9 cellular contexts compared by ENCODE assay signal in the genomic region with DNA sequence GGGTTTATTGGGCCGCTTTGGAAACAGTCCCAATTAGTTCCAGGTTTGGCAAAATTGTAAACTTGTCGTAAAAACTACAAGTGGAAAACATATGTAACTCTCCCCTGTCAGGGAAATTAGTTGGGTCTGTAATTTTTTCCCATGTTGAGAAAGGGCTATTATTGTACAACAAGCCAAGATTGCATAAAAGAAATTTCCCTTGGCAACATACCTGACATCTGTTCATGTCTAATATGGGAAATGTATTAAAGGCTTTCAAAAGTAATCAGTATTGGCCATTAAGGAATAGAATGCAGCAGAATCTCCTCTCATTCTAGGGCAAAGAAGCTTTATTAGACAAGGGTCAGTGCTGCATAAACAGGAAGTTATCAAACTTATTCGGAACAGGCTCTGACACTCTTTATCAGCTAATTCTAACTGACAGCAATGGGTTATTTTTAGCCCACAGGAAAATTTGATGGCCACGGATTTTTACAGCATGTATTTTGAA.
DNase-seq lines count a peak whose midpoint lies in the region; ATAC-seq and TF ChIP-seq lines count a peak whose summit lies in the region.
"Had no signal": no experiment of that assay in that cellular context is flagged by ENCODE, and none has a peak within 500 bp of the region (broad histone marks: within the 10 kb centered on the region; RNA-seq: fewer than 3 reads in every experiment).

No MANE protein-coding gene starts in this region.

- H3K27me3 ChIP-seq in Peyer's patch (no peaks in the 10 kb centered on the region), psoas muscle (ENCODE audit: insufficient read depth in 3 of 3, low read length in 2 of 3) (no peaks in the 10 kb centered on the region)

- H3K4me1 ChIP-seq in Peyer's patch (peaks cover 0 to 20% (median 10%) of the 10 kb centered on the region in 4 donors), psoas muscle (peaks cover 87% of the 10 kb centered on the region)

- H3K36me3 ChIP-seq in Peyer's patch (peaks cover 0 to 12% (median 0%) of the 10 kb centered on the region in 3 donors), psoas muscle (ENCODE audit: insufficient read depth in 1 of 2, low read depth in 1 of 2) (peaks cover 3 to 81% of the 10 kb centered on the region in 2 donors)

- 14 to 19% (median 17%) methylated on average over 4 of the region's 4 CpGs for WGBS in psoas muscle, 3 donors

- ATAC-seq in psoas muscle (no peak), GM18498 (IDR thresholded peaks at IDR 0.05; ENCODE audit: unreplicated experiment) (no peak)

- DNase-seq in EH (ENCODE audit: low read depth): peak; percentile 53
- DNase-seq in Peyer's patch: no peak
- peak; percentile 87 for DNase-seq in fibroblast of gingiva (ENCODE audit: low read depth)
- no peak for DNase-seq in psoas muscle
- no peak for DNase-seq in stimulated activated CD4-positive, alpha-beta T cell treated with anti-CD3 and anti-CD28 coated beads, Interleukin-15, amount 100 ng/mL, for 24 hours
- no peak for DNase-seq in iPS-NIHi7 (ENCODE audit: extremely low spot score)
- no peak for DNase-seq in NCI-H146 (lab: John Stamatoyannopoulos, UW)
- DNase-seq: KBM-7 had no signal

- no peak overlapping the region for H3K4me3 ChIP-seq in Peyer's patch
- H3K4me3 ChIP-seq in psoas muscle: no peak overlapping the region

- TF ChIP-seq POLR2A in Peyer's patch (IDR thresholded peaks at IDR 0.05): no peak

- peak overlapping the region; percentile 0 to 60 (median 27) for H3K27ac ChIP-seq in Peyer's patch
- peak overlapping the region; percentile 98 for H3K27ac ChIP-seq in psoas muscle

- H3K9me3 ChIP-seq in Peyer's patch (no peaks in the 10 kb centered on the region), psoas muscle (no peaks in the 10 kb centered on the region)

- TF ChIP-seq CTCF in Peyer's patch (IDR thresholded peaks at IDR 0.05) (no peak), psoas muscle (IDR thresholded peaks at IDR 0.05) (no peak)

- intact Hi-C loops in psoas muscle (cut with DNase I): no loop called here

Comparison
In these comparisons a context has a peak if more than half of its experiments do, and no peak if none do; other contexts are left out.
1. DNase-seq: peak in EH (single experiment) and fibroblast of gingiva (single experiment); none in Peyer's patch (0 of 3), psoas muscle (0 of 2), stimulated activated CD4-positive, alpha-beta T cell treated with anti-CD3 and anti-CD28 coated beads, Interleukin-15, amount 100 ng/mL, for 24 hours (single experiment), iPS-NIHi7 (single experiment) and NCI-H146 (single experiment).